ENCODE assay signal across 8 cellular contexts in the genomic region with DNA sequence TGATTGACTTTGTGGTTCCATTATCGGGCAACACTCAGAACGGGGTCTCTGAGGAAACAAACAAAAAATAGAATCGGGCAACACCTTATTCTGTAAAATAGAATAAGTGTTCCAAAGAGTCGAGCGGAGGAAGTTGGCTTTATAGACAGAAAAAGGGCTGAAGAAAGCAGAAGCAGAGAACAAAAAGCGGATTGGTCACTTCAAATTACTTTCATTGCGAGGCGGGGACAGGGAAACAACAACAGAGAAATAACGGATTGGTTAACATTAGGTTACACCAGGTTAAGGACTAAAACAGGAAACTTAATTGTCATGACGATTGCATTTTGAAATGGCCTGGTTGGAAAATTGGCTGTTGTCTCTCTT. TPM values are rescaled to one million over a fixed set of nuclear protein-coding genes. Genes with fewer than 3 reads are reported as not detected.
A peak's percentile ranks its signal among the peaks of the same experiment; 100 is the strongest.
DNase-seq lines count a peak whose midpoint lies in the region; ATAC-seq, FAIRE-seq and TF ChIP-seq lines count a peak whose summit lies in the region.

No MANE protein-coding gene starts in this region.

- CTCF ChIA-PET in CD4-positive, alpha-beta memory T cell (lab: Charles Lee; ENCODE audit: partially characterized antibody): interaction anchor here (0.6 to 7.0 kb wide), 21 partner anchors 8 to 438 kb away, joined by 3 to 96 read pairs (median 4); a partner anchor contains a TSS

- TF ChIP-seq CTCF in glutamatergic neuron (IDR thresholded peaks at IDR 0.05; ENCODE audit: partially characterized antibody, unreplicated experiment) (no peak), osteoblast (IDR thresholded peaks at IDR 0.05; ENCODE audit: extremely low read depth, low read depth, low read length) (no peak)

- peak in 2 of 5 donors; percentile 46 to 57 for DNase-seq in CD4-positive, alpha-beta memory T cell
- DNase-seq in NCI-H2029 (lab: John Stamatoyannopoulos, UW) (peak; percentile 17), glutamatergic neuron (no peak), osteoblast (ENCODE audit: insufficient read length, low spot score, missing footprints) (no peak), RCC 7860 (ENCODE audit: low spot score) (no peak), retina (no peak)
- DNase-seq in activated naive CD8-positive, alpha-beta T cell treated with anti-CD3 and anti-CD28 coated beads for 36 hours: no peak

- H3K79me2 ChIP-seq in osteoblast (ENCODE audit: insufficient read depth, low read length): peaks cover 11% of the 10 kb centered on the region

- H3K4me1 Mint-ChIP-seq in CD4-positive, alpha-beta memory T cell: peaks cover 26 to 46% (median 32%) of the 10 kb centered on the region in 4 donors
- H3K4me1 Mint-ChIP-seq in activated naive CD8-positive, alpha-beta T cell treated with anti-CD3 and anti-CD28 coated beads for 36 hours: peaks cover 31% of the 10 kb centered on the region
- peaks cover 11% of the 10 kb centered on the region for H3K4me1 Mint-ChIP-seq in glutamatergic neuron (ENCODE audit: low read depth, unreplicated experiment)

- H3K27me3 ChIP-seq in CD4-positive, alpha-beta memory T cell (ENCODE audit: insufficient read depth, low read length): no peaks in the 10 kb centered on the region
- no peaks in the 10 kb centered on the region for H3K27me3 ChIP-seq in osteoblast (ENCODE audit: insufficient read depth, low read length)

- FAIRE-seq in RCC 7860 (lab: Jason Lieb, UNC): no peak

- H3K4me2 ChIP-seq in osteoblast (ENCODE audit: insufficient read depth, low read length): peak overlapping the region; percentile 82

- H3K9me3 Mint-ChIP-seq in CD4-positive, alpha-beta memory T cell: peaks cover 0 to 4% (median 0%) of the 10 kb centered on the region in 8 donors
- peaks cover 3% of the 10 kb centered on the region for H3K9me3 Mint-ChIP-seq in activated naive CD8-positive, alpha-beta T cell treated with anti-CD3 and anti-CD28 coated beads for 36 hours
- peaks cover 8% of the 10 kb centered on the region for H3K9me3 Mint-ChIP-seq in glutamatergic neuron (ENCODE audit: unreplicated experiment)

- no peaks in the 10 kb centered on the region for H3K36me3 ChIP-seq in CD4-positive, alpha-beta memory T cell (ENCODE audit: insufficient read depth, low read length)
- no peaks in the 10 kb centered on the region for H3K36me3 ChIP-seq in osteoblast (ENCODE audit: insufficient read depth, low read length)

- H2AFZ ChIP-seq in osteoblast (ENCODE audit: low read length): peak overlapping the region; percentile 88

- H3K27ac ChIP-seq in CD4-positive, alpha-beta memory T cell (ENCODE audit: low read depth, low read length): peak overlapping the region; percentile 60
- H3K27ac ChIP-seq in osteoblast (ENCODE audit: low read depth, low read length): peak overlapping the region; percentile 73

- H4K20me1 ChIP-seq in osteoblast (ENCODE audit: insufficient read depth, low read length): peaks cover 7% of the 10 kb centered on the region

- H3K27ac Mint-ChIP-seq in CD4-positive, alpha-beta memory T cell: peak overlapping the region; percentile 93 to 99 (median 99)
- H3K27ac Mint-ChIP-seq in activated naive CD8-positive, alpha-beta T cell treated with anti-CD3 and anti-CD28 coated beads for 36 hours: peak overlapping the region; percentile 94
- peak overlapping the region; percentile 45 for H3K27ac Mint-ChIP-seq in glutamatergic neuron (ENCODE audit: unreplicated experiment)

- no peaks in the 10 kb centered on the region for H3K27me3 Mint-ChIP-seq in CD4-positive, alpha-beta memory T cell
- no peaks in the 10 kb centered on the region for H3K27me3 Mint-ChIP-seq in activated naive CD8-positive, alpha-beta T cell treated with anti-CD3 and anti-CD28 coated beads for 36 hours
- H3K27me3 Mint-ChIP-seq in glutamatergic neuron (ENCODE audit: unreplicated experiment): no peaks in the 10 kb centered on the region

- POLR2A ChIA-PET in CD4-positive, alpha-beta memory T cell (lab: Charles Lee; ENCODE audit: partially characterized antibody): interaction anchor here (0.6 to 2.5 kb wide), 28 partner anchors 9 to 1000 kb away, joined by 3 to 25 read pairs (median 4); a partner anchor contains a TSS

- peak overlapping the region; percentile 94 to 99 (median 98) for H3K4me3 Mint-ChIP-seq in CD4-positive, alpha-beta memory T cell
- H3K4me3 Mint-ChIP-seq in activated naive CD8-positive, alpha-beta T cell treated with anti-CD3 and anti-CD28 coated beads for 36 hours: peak overlapping the region; percentile 90
- H3K4me3 Mint-ChIP-seq in glutamatergic neuron (ENCODE audit: unreplicated experiment): peak overlapping the region; percentile 92

- peaks cover 24% of the 10 kb centered on the region for H3K4me1 ChIP-seq in CD4-positive, alpha-beta memory T cell (ENCODE audit: insufficient read depth, low read length)
- H3K4me1 ChIP-seq in osteoblast (ENCODE audit: insufficient read depth, low read length): peaks cover 10% of the 10 kb centered on the region

- H3K4me3 ChIP-seq in CD4-positive, alpha-beta memory T cell (ENCODE audit: low read length in 2 of 2): peak overlapping the region; percentile 84 to 90
- H3K4me3 ChIP-seq in osteoblast (ENCODE audit: insufficient read depth, low read length): peak overlapping the region; percentile 71

- H3K36me3 Mint-ChIP-seq in CD4-positive, alpha-beta memory T cell: peaks cover 0 to 10% of the 10 kb centered on the region in 2 donors
- peaks cover 3% of the 10 kb centered on the region for H3K36me3 Mint-ChIP-seq in activated naive CD8-positive, alpha-beta T cell treated with anti-CD3 and anti-CD28 coated beads for 36 hours
- H3K36me3 Mint-ChIP-seq in glutamatergic neuron (ENCODE audit: unreplicated experiment): no peaks in the 10 kb centered on the region

- peak; percentile 13 for ATAC-seq in GM19455 (IDR thresholded peaks at IDR 0.05; ENCODE audit: unreplicated experiment)

- intact Hi-C loops in CD4-positive, alpha-beta memory T cell (cut with micrococcal nuclease): loop anchor here (2.0 kb wide), 1 partner anchor 66 kb away; no protein-coding TSS in a partner anchor

- no peaks in the 10 kb centered on the region for H3K9me3 ChIP-seq in CD4-positive, alpha-beta memory T cell (ENCODE audit: control insufficient read depth in 1 of 2, low read length in 2 of 2)
- H3K9me3 ChIP-seq in osteoblast (ENCODE audit: low read depth, low read length): no peaks in the 10 kb centered on the region

RNA-seq across cellular contexts. Expression of a gene that starts 0.4 kb away (rescaled TPM):
- total RNA-seq in CD4-positive, alpha-beta memory T cell: 1 to 10 TPM; 6.5 to 7.2 TPM
- 1 to 10 TPM; 5.5 to 7.6 TPM for polyA plus RNA-seq in CD4-positive, alpha-beta memory T cell
- total RNA-seq in activated naive CD8-positive, alpha-beta T cell treated with anti-CD3 and anti-CD28 coated beads for 36 hours: 10 to 100 TPM; 24.8 to 25.1 TPM
- total RNA-seq in glutamatergic neuron (ENCODE audit: unreplicated experiment): 5.3 TPM
- 14.1 and 17.1 TPM in 2 replicates for total RNA-seq in osteoblast

RNA-seq across cellular contexts. Expression of a gene that starts 49.6 kb away (rescaled TPM):
- 1 to 10 TPM; 8.9 TPM for total RNA-seq in CD4-positive, alpha-beta memory T cell
- 1 to 10 TPM; 5.6 to 6.5 TPM for polyA plus RNA-seq in CD4-positive, alpha-beta memory T cell
- total RNA-seq in activated naive CD8-positive, alpha-beta T cell treated with anti-CD3 and anti-CD28 coated beads for 36 hours: 1 to 10 TPM; 6.5 to 7.8 TPM
- total RNA-seq in glutamatergic neuron (ENCODE audit: unreplicated experiment): 1.8 TPM
- 0.29 and 0.36 TPM in 2 replicates for total RNA-seq in osteoblast

Comparison
In these comparisons a context has a peak if more than half of its experiments do, and no peak if none do; other contexts are left out.
1. H3K27ac Mint-ChIP-seq: peak in every context shown above with its lines; median percentile 99 in CD4-positive, alpha-beta memory T cell; 94 in activated naive CD8-positive, alpha-beta T cell treated with anti-CD3 and anti-CD28 coated beads for 36 hours; 45 in glutamatergic neuron.